ENCODE assay signal across 1 cellular context in genomic region chr17:74816883-74817620, GRCh38.
TF ChIP-seq lines count a peak whose summit lies in the region.

No MANE protein-coding gene starts in this region.

TF ChIP-seq in HepG2, 621 proteins besides CTCF, POLR2A, EP300 and RAD21:
- TF ChIP-seq AGO1 (IDR thresholded peaks at IDR 0.05; ENCODE audit: low read depth, low read length, poor library complexity, severe bottlenecking) = no peak
- no peak for TF ChIP-seq NR2F1 (CRISPR knock-in tag; IDR thresholded peaks at IDR 0.05)
- no peak for TF ChIP-seq DNMT3B (CRISPR knock-in tag; conservative IDR thresholded peaks at IDR 0.05)
- TF ChIP-seq ZNF138 (CRISPR knock-in tag; IDR thresholded peaks at IDR 0.05; ENCODE audit: low read depth) = no peak
- TF ChIP-seq MAFF (IDR thresholded peaks at IDR 0.05; ENCODE audit: low read depth, low read length) = no peak
- TF ChIP-seq NR2C2 (CRISPR knock-in tag; IDR thresholded peaks at IDR 0.05; ENCODE audit: borderline replicate concordance) = no peak
- TF ChIP-seq, protein P1, sequence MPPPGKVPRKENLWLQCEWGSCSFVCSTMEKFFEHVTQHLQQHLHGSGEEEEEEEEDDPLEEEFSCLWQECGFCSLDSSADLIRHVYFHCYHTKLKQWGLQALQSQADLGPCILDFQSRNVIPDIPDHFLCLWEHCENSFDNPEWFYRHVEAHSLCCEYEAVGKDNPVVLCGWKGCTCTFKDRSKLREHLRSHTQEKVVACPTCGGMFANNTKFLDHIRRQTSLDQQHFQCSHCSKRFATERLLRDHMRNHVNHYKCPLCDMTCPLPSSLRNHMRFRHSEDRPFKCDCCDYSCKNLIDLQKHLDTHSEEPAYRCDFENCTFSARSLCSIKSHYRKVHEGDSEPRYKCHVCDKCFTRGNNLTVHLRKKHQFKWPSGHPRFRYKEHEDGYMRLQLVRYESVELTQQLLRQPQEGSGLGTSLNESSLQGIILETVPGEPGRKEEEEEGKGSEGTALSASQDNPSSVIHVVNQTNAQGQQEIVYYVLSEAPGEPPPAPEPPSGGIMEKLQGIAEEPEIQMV (CRISPR knock-in tag; IDR thresholded peaks at IDR 0.05; ENCODE audit: low read depth) = no peak
- no peak for TF ChIP-seq SMC3 (IDR thresholded peaks at IDR 0.05; ENCODE audit: low read length)
- TF ChIP-seq KDM4B (CRISPR knock-in tag; IDR thresholded peaks at IDR 0.05) = no peak
- no peak for TF ChIP-seq ZBTB8A (CRISPR knock-in tag; IDR thresholded peaks at IDR 0.05; ENCODE audit: borderline replicate concordance, low read depth)
